In genomic region chr5:20972419-20972925, GRCh38 we compare ENCODE assay signal across 8 cellular contexts.
DNase-seq lines count a peak whose midpoint lies in the region; ATAC-seq and TF ChIP-seq lines count a peak whose summit lies in the region.

No MANE protein-coding gene starts in this region.

- no peak overlapping the region for H3K4me3 Mint-ChIP-seq in stimulated activated effector memory CD8-positive, alpha-beta T cell treated with anti-CD3 and anti-CD28 coated beads, Interleukin-12 subunit alpha, Interleukin-12 subunit beta, amount 100 ng/mL, for 72 hours

- ATAC-seq in GM21717 (IDR thresholded peaks at IDR 0.05; ENCODE audit: unreplicated experiment): peak; percentile 75
- no peak for ATAC-seq in stimulated activated effector memory CD8-positive, alpha-beta T cell treated with anti-CD3 and anti-CD28 coated beads, Interleukin-12 subunit alpha, Interleukin-12 subunit beta, amount 100 ng/mL, for 72 hours

- H3K4me1 ChIP-seq in suprapubic skin: no peaks in the 10 kb centered on the region

- TF ChIP-seq POLR2A in suprapubic skin (IDR thresholded peaks at IDR 0.05): no peak

- no peak overlapping the region for H3K27ac Mint-ChIP-seq in stimulated activated effector memory CD8-positive, alpha-beta T cell treated with anti-CD3 and anti-CD28 coated beads, Interleukin-12 subunit alpha, Interleukin-12 subunit beta, amount 100 ng/mL, for 72 hours

- H3K4me3 ChIP-seq in suprapubic skin: peak overlapping the region; percentile 11

- 31% methylated on average over 7 of the region's 7 CpGs for WGBS in suprapubic skin

- no peak for TF ChIP-seq EP300 in suprapubic skin (IDR thresholded peaks at IDR 0.05)

- no peak overlapping the region for H3K27ac ChIP-seq in suprapubic skin

- DNase-seq in COLO829 (ENCODE audit: low spot score): peak; percentile 11
- DNase-seq in NAMALWA (ENCODE audit: low spot score): peak; percentile 75
- peak in 30 of 58 donors; percentile 2 to 53 (median 14) for DNase-seq in anterior cingulate cortex (lab: John Stamatoyannopoulos, UW)
- DNase-seq in iPS-NIHi11 (ENCODE audit: low spot score): peak; percentile 17
- DNase-seq in suprapubic skin (ENCODE audit: low spot score in 2 of 2): no peak
- DNase-seq in stimulated activated effector memory CD8-positive, alpha-beta T cell treated with anti-CD3 and anti-CD28 coated beads, Interleukin-12 subunit alpha, Interleukin-12 subunit beta, amount 100 ng/mL, for 72 hours (ENCODE audit: low spot score in 2 of 2): no peak
- no peak for DNase-seq in stimulated activated naive CD4-positive, alpha-beta T cell (lab: John Stamatoyannopoulos, UW)

- no peaks in the 10 kb centered on the region for H3K4me1 Mint-ChIP-seq in stimulated activated effector memory CD8-positive, alpha-beta T cell treated with anti-CD3 and anti-CD28 coated beads, Interleukin-12 subunit alpha, Interleukin-12 subunit beta, amount 100 ng/mL, for 72 hours

- H3K9me3 Mint-ChIP-seq in stimulated activated effector memory CD8-positive, alpha-beta T cell treated with anti-CD3 and anti-CD28 coated beads, Interleukin-12 subunit alpha, Interleukin-12 subunit beta, amount 100 ng/mL, for 72 hours: peaks cover 8% of the 10 kb centered on the region

- no peak for TF ChIP-seq CTCF in suprapubic skin (IDR thresholded peaks at IDR 0.05)

- no peaks in the 10 kb centered on the region for H3K36me3 ChIP-seq in suprapubic skin

- H3K36me3 Mint-ChIP-seq in stimulated activated effector memory CD8-positive, alpha-beta T cell treated with anti-CD3 and anti-CD28 coated beads, Interleukin-12 subunit alpha, Interleukin-12 subunit beta, amount 100 ng/mL, for 72 hours: no peaks in the 10 kb centered on the region

- H3K27me3 ChIP-seq in suprapubic skin: no peaks in the 10 kb centered on the region

- H3K9me3 ChIP-seq in suprapubic skin: no peaks in the 10 kb centered on the region

Comparison
In these comparisons a context has a peak if more than half of its experiments do, and no peak if none do; other contexts are left out.
1. DNase-seq: peak in COLO829 (single experiment), NAMALWA (single experiment), anterior cingulate cortex (30 of 58) and iPS-NIHi11 (single experiment); none in suprapubic skin (0 of 2), stimulated activated effector memory CD8-positive, alpha-beta T cell treated with anti-CD3 and anti-CD28 coated beads, Interleukin-12 subunit alpha, Interleukin-12 subunit beta, amount 100 ng/mL, for 72 hours (0 of 2) and stimulated activated naive CD4-positive, alpha-beta T cell (0 of 6).